ENCODE assay signal across 10 cellular contexts in genomic region chr12:3698218-3698974, GRCh38. TPM values are rescaled to one million over a fixed set of nuclear protein-coding genes. Genes with fewer than 3 reads are reported as not detected.
DNase-seq lines count a peak whose midpoint lies in the region; ATAC-seq and TF ChIP-seq lines count a peak whose summit lies in the region.
"Had no signal": no experiment of that assay in that cellular context is flagged by ENCODE, and none has a peak within 500 bp of the region (broad histone marks: within the 10 kb centered on the region; RNA-seq: fewer than 3 reads in every experiment).

No MANE protein-coding gene starts in this region.

- H4K20me1 ChIP-seq in PC-3 (ENCODE audit: low read length) = no peaks in the 10 kb centered on the region

- H2AFZ ChIP-seq in PC-3 (ENCODE audit: low read length) = peak overlapping the region; percentile 39

- H3K36me3 ChIP-seq in heart right ventricle (peaks cover 0 to 20% (median 0%) of the 10 kb centered on the region in 9 donors), right atrium auricular region (no peaks in the 10 kb centered on the region), PC-3 (ENCODE audit: low read depth, low read length) (no peaks in the 10 kb centered on the region), vagina (no peaks in the 10 kb centered on the region)
- H3K36me3 ChIP-seq: tibial artery had no signal

- ATAC-seq in heart right ventricle = peak in 7 of 8 donors; percentile 12 to 63 (median 31)
- peak; percentile 87 for ATAC-seq in PC-3
- ATAC-seq in HG03095 (IDR thresholded peaks at IDR 0.05; ENCODE audit: unreplicated experiment) = no peak
- ATAC-seq: natural killer cell had no signal

- peaks cover 0 to 4% (median 0%) of the 10 kb centered on the region in 11 donors for H3K9me3 ChIP-seq in heart right ventricle
- H3K9me3 ChIP-seq in right atrium auricular region = no peaks in the 10 kb centered on the region
- no peaks in the 10 kb centered on the region for H3K9me3 ChIP-seq in PC-3 (ENCODE audit: low read length)
- H3K9me3 ChIP-seq in vagina = no peaks in the 10 kb centered on the region
- H3K9me3 ChIP-seq: tibial artery had no signal

- no peaks in the 10 kb centered on the region for H3K79me2 ChIP-seq in PC-3 (ENCODE audit: low read length)

- WGBS in heart right ventricle, 2 donors = 60 to 63% methylated on average over 7 of the region's 7 CpGs

- POLR2A ChIA-PET in PC-3 (lab: Charles Lee; ENCODE audit: unreplicated experiment) = interaction anchor here (0.7 kb wide), 1 partner anchor 462 kb away, joined by 3 read pairs; no protein-coding TSS in a partner anchor

- H3K9me2 ChIP-seq in PC-3 (replicated peaks; ENCODE audit: low read length) = no peaks in the 10 kb centered on the region

- no peak overlapping the region for H3K9ac ChIP-seq in PC-3 (ENCODE audit: low read length)

- peak overlapping the region in 3 of 10 donors; percentile 4 to 34 (median 17) for H3K27ac ChIP-seq in heart right ventricle
- no peak overlapping the region for H3K27ac ChIP-seq in right atrium auricular region
- H3K27ac ChIP-seq in PC-3 (ENCODE audit: low read length) = peak overlapping the region; percentile 39
- H3K27ac ChIP-seq in vagina = peak overlapping the region; percentile 49
- H3K27ac ChIP-seq in coronary artery = no peak overlapping the region
- H3K27ac ChIP-seq: tibial artery had no signal

- no peak for TF ChIP-seq CTCF in heart right ventricle (IDR thresholded peaks at IDR 0.05)
- TF ChIP-seq CTCF in right atrium auricular region (IDR thresholded peaks at IDR 0.05) = no peak
- no peak for TF ChIP-seq CTCF in PC-3 (conservative IDR thresholded peaks at IDR 0.05; ENCODE audit: low read depth, low read length)
- no peak for TF ChIP-seq CTCF in fibroblast of villous mesenchyme (IDR thresholded peaks at IDR 0.05; ENCODE audit: insufficient read depth, low read depth, low read length)
- TF ChIP-seq CTCF in vagina (IDR thresholded peaks at IDR 0.05) = no peak
- no peak for TF ChIP-seq CTCF in coronary artery (IDR thresholded peaks at IDR 0.05)

- no peaks in the 10 kb centered on the region for H3F3A ChIP-seq in PC-3 (ENCODE audit: low read length, unreplicated experiment)

- CTCF ChIA-PET in PC-3 (lab: Charles Lee) = no interaction called here

- no peak for DNase-seq in heart right ventricle
- no peak for DNase-seq in right atrium auricular region (ENCODE audit: low spot score)
- peak; percentile 80 for DNase-seq in PC-3
- DNase-seq in fibroblast of villous mesenchyme (ENCODE audit: low read depth) = peak; percentile 86
- no peak for DNase-seq in vagina (ENCODE audit: extremely low spot score in 2 of 2)
- no peak for DNase-seq in coronary artery (ENCODE audit: low spot score)
- no peak for DNase-seq in HT-29 (ENCODE audit: low spot score)
- DNase-seq: natural killer cell, tibial artery had no signal

- H3K4me3 ChIP-seq in heart right ventricle = no peak overlapping the region
- no peak overlapping the region for H3K4me3 ChIP-seq in right atrium auricular region
- no peak overlapping the region for H3K4me3 ChIP-seq in PC-3 (ENCODE audit: low read length)
- no peak overlapping the region for H3K4me3 ChIP-seq in fibroblast of villous mesenchyme (ENCODE audit: low read depth, low read length)
- H3K4me3 ChIP-seq in vagina = no peak overlapping the region
- H3K4me3 ChIP-seq in coronary artery = no peak overlapping the region
- H3K4me3 ChIP-seq: tibial artery had no signal

- peaks cover 0 to 11% (median 4%) of the 10 kb centered on the region in 9 donors for H3K4me1 ChIP-seq in heart right ventricle
- H3K4me1 ChIP-seq in right atrium auricular region = no peaks in the 10 kb centered on the region
- H3K4me1 ChIP-seq in PC-3 (ENCODE audit: insufficient read depth, low read length) = peaks cover 16% of the 10 kb centered on the region
- H3K4me1 ChIP-seq in vagina = no peaks in the 10 kb centered on the region
- H3K4me1 ChIP-seq: tibial artery had no signal

- BruUV-seq in PC-3 (replicated peaks; lab: Mats Ljungman, UMichigan) = no TSS peak

- intact Hi-C loops in heart right ventricle (cut with DNase I) = no loop called here
- intact Hi-C loops in PC-3 (cut with micrococcal nuclease) = no loop called here
- intact Hi-C loops in vagina (cut with DNase I) = no loop called here

- no peak for TF ChIP-seq POLR2A in vagina (IDR thresholded peaks at IDR 0.05)

- H3K4me2 ChIP-seq in PC-3 (ENCODE audit: low read length) = peak overlapping the region; percentile 34; the same call in 1 of the 2 replicates

- H3K27me3 ChIP-seq in heart right ventricle (no peaks in the 10 kb centered on the region), right atrium auricular region (no peaks in the 10 kb centered on the region), PC-3 (ENCODE audit: low read length) (peaks cover 8% of the 10 kb centered on the region; the same call in 1 of the 2 replicates), vagina (no peaks in the 10 kb centered on the region)
- H3K27me3 ChIP-seq: tibial artery had no signal

RNA-seq across cellular contexts. Expression of gene CRACR2A, which starts 54.5 kb away (rescaled TPM):
- total RNA-seq in heart right ventricle = 10 to 100 TPM in 1 of 10 donors, 1 to 10 TPM in 9; 2.4 to 10.4 (median 5.0) TPM
- polyA plus RNA-seq in heart right ventricle = 1 to 10 TPM in 1 of 2 donors, under 1 TPM in 1; 0.64 to 3.4 TPM
- 10 to 100 TPM in 1 of 2 donors, 1 to 10 TPM in 1; 6.0 to 10.9 TPM for total RNA-seq in right atrium auricular region
- total RNA-seq in PC-3 (2014; rRNA removed) = not detected in 2 replicates
- total RNA-seq in fibroblast of villous mesenchyme = 9.5 and 15.5 TPM in 2 replicates
- 4.4 TPM for total RNA-seq in vagina
- 31.3 and 31.4 TPM in 2 replicates for total RNA-seq in HT-29 (2014; rRNA removed; shearing (Covaris generic))

Comparison
In these comparisons a context has a peak if more than half of its experiments do, and no peak if none do; other contexts are left out.
1. DNase-seq: peak in PC-3 (single experiment) and fibroblast of villous mesenchyme (single experiment); none in heart right ventricle (0 of 2), right atrium auricular region (single experiment), vagina (0 of 2), coronary artery (single experiment) and HT-29 (single experiment).
2. H3K27ac ChIP-seq: peak in PC-3 (single experiment) and vagina (single experiment); none in right atrium auricular region (0 of 2) and coronary artery (0 of 2).